ENCODE assay signal across 8 cellular contexts in the genomic region with DNA sequence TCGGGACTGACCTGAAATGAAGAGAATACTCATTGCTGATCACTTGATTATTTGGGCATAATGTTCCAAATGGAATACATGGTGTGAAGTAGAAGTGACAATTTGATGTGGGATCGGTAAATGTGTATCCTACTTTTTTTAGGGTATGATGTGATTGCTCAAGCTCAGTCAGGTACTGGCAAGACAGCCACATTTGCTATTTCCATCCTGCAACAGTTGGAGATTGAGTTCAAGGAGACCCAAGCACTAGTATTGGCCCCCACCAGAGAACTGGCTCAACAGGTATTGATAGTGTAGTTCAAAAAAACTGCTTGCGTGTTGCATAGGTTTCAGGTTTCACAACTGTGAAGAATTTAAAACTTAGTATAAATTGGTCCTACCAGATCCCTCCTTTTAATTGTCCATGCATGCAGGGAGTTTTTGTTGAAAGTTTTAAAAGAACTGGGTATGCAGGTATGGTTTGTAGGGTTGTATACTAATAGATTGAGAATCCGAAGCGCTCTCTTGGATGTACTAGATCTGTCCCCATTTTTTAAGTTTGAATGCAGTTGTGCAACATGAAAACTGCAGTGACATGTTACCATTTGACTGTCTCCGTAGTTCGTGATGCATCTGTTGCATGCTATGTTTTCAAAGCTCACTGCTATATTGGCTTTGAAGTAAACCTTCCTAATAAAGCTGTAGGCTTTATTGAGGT. TPM values are rescaled to one million over a fixed set of nuclear protein-coding genes. Genes with fewer than 3 reads are reported as not detected.
A peak's percentile ranks its signal among the peaks of the same experiment; 100 is the strongest.
DNase-seq lines count a peak whose midpoint lies in the region; ATAC-seq and TF ChIP-seq lines count a peak whose summit lies in the region.

No MANE protein-coding gene starts in this region.

- H3K36me3 Mint-ChIP-seq in T-helper 17 cell (ENCODE audit: low read depth): peaks cover 28% of the 10 kb centered on the region

- H3K36me3 ChIP-seq in gastroesophageal sphincter (peaks cover 38 to 56% of the 10 kb centered on the region in 2 donors), spleen (peaks cover 0 to 59% (median 57%) of the 10 kb centered on the region in 6 donors)

- H3K27me3 Mint-ChIP-seq in T-helper 17 cell: no peaks in the 10 kb centered on the region

- TF ChIP-seq POLR2A in gastroesophageal sphincter (IDR thresholded peaks at IDR 0.05) (no peak), spleen (IDR thresholded peaks at IDR 0.05) (no peak)

- intact Hi-C loops in spleen (cut with DNase I; ENCODE audit: low total_unique reads): loop anchor here (10.0 kb wide), 2 partner anchors 210 to 850 kb away; a partner anchor contains a TSS

- peak overlapping the region; percentile 75 to 83 for H3K4me3 ChIP-seq in gastroesophageal sphincter
- H3K4me3 ChIP-seq in spleen: peak overlapping the region; percentile 66 to 94 (median 88)

- H3K9me3 ChIP-seq in T-helper 17 cell (ENCODE audit: control insufficient read depth, low read length, poor library complexity, severe bottlenecking): no peaks in the 10 kb centered on the region
- no peaks in the 10 kb centered on the region for H3K9me3 ChIP-seq in gastroesophageal sphincter
- H3K9me3 ChIP-seq in spleen: no peaks in the 10 kb centered on the region

- no peak for ATAC-seq in T-helper 17 cell
- ATAC-seq in gastroesophageal sphincter: no peak

- H3K4me1 Mint-ChIP-seq in T-helper 17 cell: peaks cover 59% of the 10 kb centered on the region

- 7 to 11% methylated on average over 7 of the region's 7 CpGs for WGBS in gastroesophageal sphincter (ENCODE audit: low coverage in 1 of 2), 2 donors
- 10 to 38% (median 13%) methylated on average over 7 of the region's 7 CpGs for WGBS in spleen, 5 donors

- H3K27ac ChIP-seq in gastroesophageal sphincter (peak overlapping the region; percentile 97 to 99 (median 98)), spleen (peak overlapping the region in 5 of 8 donors; percentile 95 to 99 (median 98))

- H3K27ac Mint-ChIP-seq in T-helper 17 cell: peak overlapping the region; percentile 100

- peak; percentile 41 for DNase-seq in DMS53 (lab: John Stamatoyannopoulos, UW)
- no peak for DNase-seq in DMS53 treated with DMSO at 0.1 percent for 48 hours (lab: John Stamatoyannopoulos, UW; ENCODE audit: unreplicated experiment)
- no peak for DNase-seq in T-helper 17 cell
- no peak for DNase-seq in spleen
- DNase-seq in NCI-H2029 treated with DMSO at 0.1 percent for 48 hours (lab: John Stamatoyannopoulos, UW): no peak
- no peak for DNase-seq in retina
- DNase-seq in activated CD4-positive, alpha-beta T cell treated with anti-CD3 and anti-CD28 coated beads, Interleukin-2, amount 50 U/mL, for 48 hours: no peak

- peak overlapping the region; percentile 99 for H3K4me3 Mint-ChIP-seq in T-helper 17 cell

- TF ChIP-seq EP300 in gastroesophageal sphincter (IDR thresholded peaks at IDR 0.05): no peak

- no peak for TF ChIP-seq CTCF in gastroesophageal sphincter (IDR thresholded peaks at IDR 0.05)
- TF ChIP-seq CTCF in spleen (IDR thresholded peaks at IDR 0.05 in 8 of 11, conservative IDR thresholded peaks at IDR 0.05 in 3 of 11): no peak

- peaks cover 30 to 60% (median 32%) of the 10 kb centered on the region in 3 donors for H3K4me1 ChIP-seq in gastroesophageal sphincter
- peaks cover 36 to 67% (median 54%) of the 10 kb centered on the region in 6 donors for H3K4me1 ChIP-seq in spleen

- no peaks in the 10 kb centered on the region for H3K27me3 ChIP-seq in gastroesophageal sphincter
- no peaks in the 10 kb centered on the region for H3K27me3 ChIP-seq in spleen (replicated peaks in 1 of 7)

RNA-seq across cellular contexts. Expression of a gene that starts 1.6 kb away (rescaled TPM):
- 100 to 1,000 TPM; 874 to 882 TPM for total RNA-seq in T-helper 17 cell
- total RNA-seq in gastroesophageal sphincter: 100 to 1,000 TPM; 359 to 660 (median 508) TPM
- total RNA-seq in spleen: 100 to 1,000 TPM; 255 to 512 (median 355) TPM
- polyA plus RNA-seq in spleen: 100 to 1,000 TPM; 354 to 397 (median 381) TPM

RNA-seq across cellular contexts. Expression of a gene that starts 21.3 kb away (rescaled TPM):
- total RNA-seq in T-helper 17 cell: 10 to 100 TPM; 11.6 to 14.5 TPM
- total RNA-seq in gastroesophageal sphincter: 10 to 100 TPM in 2 of 4 donors, 1 to 10 TPM in 2; 8.1 to 12.2 (median 10.5) TPM
- total RNA-seq in spleen: 10 to 100 TPM; 14.4 to 22.0 (median 18.3) TPM
- polyA plus RNA-seq in spleen: 10 to 100 TPM; 17.5 to 27.2 (median 23.9) TPM

RNA-seq across cellular contexts. Expression of a gene that starts 57.5 kb away (rescaled TPM):
- total RNA-seq in T-helper 17 cell (not detected), gastroesophageal sphincter (10 to 100 TPM in 1 of 4 donors, under 1 TPM in 3; 0.23 to 34.5 (median 0.57) TPM), spleen (under 1 TPM in 1 of 7 donors, not detected in 6; 0.17 TPM)
- polyA plus RNA-seq in spleen: under 1 TPM in 2 of 3 donors, not detected in 1; 0.11 to 0.12 TPM
